ENCODE assay signal across 1 cellular context in the genomic region with DNA sequence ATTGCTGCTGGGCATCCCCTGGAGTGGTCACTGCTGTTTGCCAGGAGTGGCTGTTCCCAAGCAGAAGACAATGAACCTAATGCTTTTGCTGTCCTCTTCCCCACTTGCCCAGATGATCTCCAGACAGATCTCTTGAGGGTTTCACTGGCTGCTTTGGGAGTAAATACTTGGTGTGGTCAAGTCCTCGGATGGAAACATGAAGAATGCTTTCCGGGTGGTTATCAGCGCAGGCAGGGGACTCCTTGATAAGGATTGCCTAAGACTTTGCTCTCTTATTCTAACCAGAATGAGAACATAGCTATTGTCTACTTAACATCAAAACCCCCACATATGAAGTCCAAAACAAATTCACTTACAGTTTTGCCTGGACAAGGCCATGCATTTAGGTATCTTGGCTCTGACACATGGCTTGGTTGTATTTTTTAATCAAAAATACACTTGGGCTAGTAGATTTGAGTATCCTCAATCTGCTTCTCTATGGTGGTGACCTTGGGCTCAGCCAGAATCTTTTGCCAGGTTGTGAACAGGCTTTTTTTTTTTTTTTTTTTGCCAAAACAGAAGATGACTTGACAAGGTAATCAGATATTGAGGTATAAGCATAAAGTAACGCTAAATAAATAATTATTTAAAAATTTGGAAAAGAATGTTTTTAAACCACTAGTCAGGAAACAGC.
TF ChIP-seq lines count a peak whose summit lies in the region.

No MANE protein-coding gene starts in this region.

TF ChIP-seq in K562, 482 proteins besides CTCF, POLR2A, EP300 and RAD21 (continued from another document and continues in another):
- TF ChIP-seq E2F6 (IDR thresholded peaks at IDR 0.05; ENCODE audit: borderline replicate concordance in 1 of 2, extremely low read depth in 1 of 2, insufficient read depth in 1 of 2, insufficient read length in 1 of 2, low read depth in 1 of 2, low read length in 1 of 2, poor library complexity in 1 of 2, severe bottlenecking in 1 of 2) (no peak), MEF2D (tag; conservative IDR thresholded peaks at IDR 0.05; ENCODE audit: low read depth) (peak; percentile 83), ZNF668 (CRISPR knock-in tag; IDR thresholded peaks at IDR 0.05) (peak; percentile 61; the same call in 1 of the 2 replicates), ZBTB43 (CRISPR knock-in tag; IDR thresholded peaks at IDR 0.05) (no peak), ZNF551 (CRISPR knock-in tag; IDR thresholded peaks at IDR 0.05) (no peak), TARDBP (IDR thresholded peaks at IDR 0.05) (peak; percentile 77), PHTF2 (CRISPR knock-in tag; IDR thresholded peaks at IDR 0.05) (no peak), BRCA1 (IDR thresholded peaks at IDR 0.05) (no peak), BRCA1 (CRISPR knock-in tag; IDR thresholded peaks at IDR 0.05) (no peak), IRF1 (CRISPR knock-in tag; IDR thresholded peaks at IDR 0.05; ENCODE audit: borderline replicate concordance) (no peak), ZNF124 (CRISPR knock-in tag; IDR thresholded peaks at IDR 0.05) (no peak), THRAP3 (IDR thresholded peaks at IDR 0.05; ENCODE audit: borderline replicate concordance) (no peak), ARID2 (IDR thresholded peaks at IDR 0.05) (no peak), YBX1 (IDR thresholded peaks at IDR 0.05) (no peak), BDP1 (IDR thresholded peaks at IDR 0.05; ENCODE audit: insufficient read depth, insufficient read length) (no peak), BRD4 (IDR thresholded peaks at IDR 0.05) (no peak), STAT5B (CRISPR knock-in tag; IDR thresholded peaks at IDR 0.05) (no peak), ZNF143 (CRISPR knock-in tag; IDR thresholded peaks at IDR 0.05) (no peak), NFIC (IDR thresholded peaks at IDR 0.05) (peak; percentile 82), NCOA2 (IDR thresholded peaks at IDR 0.05; ENCODE audit: partially characterized antibody in 2 of 2) (no peak), NFATC3 (IDR thresholded peaks at IDR 0.05) (no peak; the same call in 1 of the 2 replicates), ZMIZ1 (IDR thresholded peaks at IDR 0.05; ENCODE audit: low read depth in 2 of 2, low read length in 2 of 2) (peak in 1 of 2 experiments; percentile 93; a peak in 2 of 4 replicates), ZNF436 (CRISPR knock-in tag; IDR thresholded peaks at IDR 0.05) (no peak), FOXP1 (CRISPR knock-in tag; IDR thresholded peaks at IDR 0.05) (no peak), TEAD1 (CRISPR knock-in tag; IDR thresholded peaks at IDR 0.05) (peak; percentile 88 to 92), ZNF584 (CRISPR knock-in tag; IDR thresholded peaks at IDR 0.05; ENCODE audit: low read depth) (no peak), TEAD2 (tag; IDR thresholded peaks at IDR 0.05) (peak; percentile 65; the same call in 1 of the 2 replicates), TSC22D4 (tag; IDR thresholded peaks at IDR 0.05) (no peak), ZFP36 (IDR thresholded peaks at IDR 0.05; ENCODE audit: low read depth, low read length, partially characterized antibody) (peak; percentile 31), SLC30A9 (CRISPR knock-in tag; IDR thresholded peaks at IDR 0.05) (no peak), HNRNPLL (IDR thresholded peaks at IDR 0.05; ENCODE audit: low read depth, low read length, poor library complexity, severe bottlenecking) (peak; percentile 72), ZNF263 (CRISPR knock-in tag; IDR thresholded peaks at IDR 0.05; ENCODE audit: borderline replicate concordance) (no peak), EWSR1 (IDR thresholded peaks at IDR 0.05; ENCODE audit: borderline replicate concordance, low read depth, partially characterized antibody) (no peak), AFF1 (IDR thresholded peaks at IDR 0.05; ENCODE audit: low read depth in 1 of 2, partially characterized antibody in 2 of 2) (peak in 1 of 2 experiments; percentile 86), RBBP5 (IDR thresholded peaks at IDR 0.05; ENCODE audit: borderline replicate concordance, insufficient read depth, low read length, poor library complexity, severe bottlenecking) (peak; percentile 42), ZNF217 (CRISPR knock-in tag; IDR thresholded peaks at IDR 0.05) (no peak), ATF6 (CRISPR knock-in tag; IDR thresholded peaks at IDR 0.05) (peak; percentile 73; the same call in 1 of the 2 replicates), DDX20 (tag; IDR thresholded peaks at IDR 0.05; ENCODE audit: low read depth) (no peak), HOXB6 (CRISPR knock-in tag; IDR thresholded peaks at IDR 0.05; ENCODE audit: borderline replicate concordance) (no peak), ELF2 (CRISPR knock-in tag; IDR thresholded peaks at IDR 0.05) (no peak), RFX7 (CRISPR knock-in tag; IDR thresholded peaks at IDR 0.05) (no peak), PYGO2 (tag; IDR thresholded peaks at IDR 0.05) (no peak), KDM5B (IDR thresholded peaks at IDR 0.05; ENCODE audit: insufficient replicate concordance, low read depth, low read length) (no peak)
- TF ChIP-seq, protein P1, sequence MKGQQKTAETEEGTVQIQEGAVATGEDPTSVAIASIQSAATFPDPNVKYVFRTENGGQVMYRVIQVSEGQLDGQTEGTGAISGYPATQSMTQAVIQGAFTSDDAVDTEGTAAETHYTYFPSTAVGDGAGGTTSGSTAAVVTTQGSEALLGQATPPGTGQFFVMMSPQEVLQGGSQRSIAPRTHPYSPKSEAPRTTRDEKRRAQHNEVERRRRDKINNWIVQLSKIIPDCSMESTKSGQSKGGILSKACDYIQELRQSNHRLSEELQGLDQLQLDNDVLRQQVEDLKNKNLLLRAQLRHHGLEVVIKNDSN (CRISPR knock-in tag; IDR thresholded peaks at IDR 0.05), result no peak
- TF ChIP-seq, protein P2, sequence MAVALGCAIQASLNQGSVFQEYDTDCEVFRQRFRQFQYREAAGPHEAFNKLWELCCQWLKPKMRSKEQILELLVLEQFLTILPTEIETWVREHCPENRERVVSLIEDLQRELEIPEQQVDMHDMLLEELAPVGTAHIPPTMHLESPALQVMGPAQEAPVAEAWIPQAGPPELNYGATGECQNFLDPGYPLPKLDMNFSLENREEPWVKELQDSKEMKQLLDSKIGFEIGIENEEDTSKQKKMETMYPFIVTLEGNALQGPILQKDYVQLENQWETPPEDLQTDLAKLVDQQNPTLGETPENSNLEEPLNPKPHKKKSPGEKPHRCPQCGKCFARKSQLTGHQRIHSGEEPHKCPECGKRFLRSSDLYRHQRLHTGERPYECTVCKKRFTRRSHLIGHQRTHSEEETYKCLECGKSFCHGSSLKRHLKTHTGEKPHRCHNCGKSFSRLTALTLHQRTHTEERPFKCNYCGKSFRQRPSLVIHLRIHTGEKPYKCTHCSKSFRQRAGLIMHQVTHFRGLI (CRISPR knock-in tag; IDR thresholded peaks at IDR 0.05), result no peak
- TF ChIP-seq, protein P3, sequence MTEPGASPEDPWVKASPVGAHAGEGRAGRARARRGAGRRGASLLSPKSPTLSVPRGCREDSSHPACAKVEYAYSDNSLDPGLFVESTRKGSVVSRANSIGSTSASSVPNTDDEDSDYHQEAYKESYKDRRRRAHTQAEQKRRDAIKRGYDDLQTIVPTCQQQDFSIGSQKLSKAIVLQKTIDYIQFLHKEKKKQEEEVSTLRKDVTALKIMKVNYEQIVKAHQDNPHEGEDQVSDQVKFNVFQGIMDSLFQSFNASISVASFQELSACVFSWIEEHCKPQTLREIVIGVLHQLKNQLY (CRISPR knock-in tag; conservative IDR thresholded peaks at IDR 0.05), result no peak
